Comparison of ENCODE assay signal across 9 cellular contexts in genomic region chr11:47271961-47272661, GRCh38. TPM values are rescaled to one million over a fixed set of nuclear protein-coding genes. Genes with fewer than 3 reads are reported as not detected.
DNase-seq lines count a peak whose midpoint lies in the region; ATAC-seq and TF ChIP-seq lines count a peak whose summit lies in the region.
"Had no signal": no experiment of that assay in that cellular context is flagged by ENCODE, and none has a peak within 500 bp of the region (broad histone marks: within the 10 kb centered on the region; RNA-seq: fewer than 3 reads in every experiment).

No MANE protein-coding gene starts in this region.

- ATAC-seq in CD4-positive, alpha-beta T cell (ENCODE audit: poor library complexity): no peak
- ATAC-seq in HG02970 (IDR thresholded peaks at IDR 0.05; ENCODE audit: low FRiP score, unreplicated experiment): no peak
- ATAC-seq: Panc1 had no signal

- in situ Hi-C loops in HAP-1 (cut with MboI; ENCODE audit: low sequenced_read_pairs): no loop called here

- H3K9me3 ChIP-seq in CD4-positive, alpha-beta T cell (ENCODE audit: control insufficient read depth, low read length): no peaks in the 10 kb centered on the region
- H3K9me3 ChIP-seq in SJCRH30 (replicated peaks) (no peaks in the 10 kb centered on the region), HAP-1 (no peaks in the 10 kb centered on the region)

- DNase-seq in CD4-positive, alpha-beta T cell: no peak
- DNase-seq in HFFc6: no peak
- DNase-seq in SJCRH30: peak; percentile 73 to 77
- DNase-seq in left kidney (ENCODE audit: low read depth, low spot score): peak; percentile 32
- no peak for DNase-seq in dermis blood vessel endothelial cell
- DNase-seq in NCI-H1436 treated with DMSO at 0.1 percent for 48 hours (lab: John Stamatoyannopoulos, UW): no peak
- DNase-seq in HAP-1 (ENCODE audit: low spot score in 2 of 2): no peak

- peak overlapping the region; percentile 90 for H3K4me3 Mint-ChIP-seq in CD4-positive, alpha-beta T cell
- H3K4me3 Mint-ChIP-seq in HFFc6: peak overlapping the region; percentile 83; the same call in 1 of the 2 replicates

- CTCF ChIA-PET in CD4-positive, alpha-beta T cell (lab: Charles Lee): interaction anchor here (2.0 to 3.3 kb wide), 2 partner anchors 12 to 23 kb away, joined by 8 to 10 read pairs; partner anchors contain the start of gene ACP2

- peaks cover 59% of the 10 kb centered on the region for H3K36me3 Mint-ChIP-seq in CD4-positive, alpha-beta T cell (ENCODE audit: low read depth)
- peaks cover 15% of the 10 kb centered on the region for H3K36me3 Mint-ChIP-seq in HFFc6 (ENCODE audit: low read depth)

- H3K27ac Mint-ChIP-seq in CD4-positive, alpha-beta T cell: peak overlapping the region; percentile 99
- no peak overlapping the region for H3K27ac Mint-ChIP-seq in HFFc6

- H3K36me3 ChIP-seq in SJCRH30 (peaks cover 22% of the 10 kb centered on the region), HAP-1 (replicated peaks) (peaks cover 28% of the 10 kb centered on the region)

- H3K4me1 ChIP-seq in SJCRH30 (peaks cover 21% of the 10 kb centered on the region), HAP-1 (peaks cover 19% of the 10 kb centered on the region)

- no peak overlapping the region for H3K27ac ChIP-seq in CD4-positive, alpha-beta T cell (ENCODE audit: low read depth, low read length)
- H3K27ac ChIP-seq in SJCRH30: no peak overlapping the region

- no peaks in the 10 kb centered on the region for H3K27me3 Mint-ChIP-seq in CD4-positive, alpha-beta T cell
- peaks cover 5% of the 10 kb centered on the region for H3K27me3 Mint-ChIP-seq in HFFc6 (ENCODE audit: insufficient read depth)

- no peak for TF ChIP-seq CTCF in CD4-positive, alpha-beta T cell (IDR thresholded peaks at IDR 0.05)
- TF ChIP-seq CTCF in HFFc6 (IDR thresholded peaks at IDR 0.05): no peak

- H3K4me3 ChIP-seq in SJCRH30: no peak overlapping the region
- H3K4me3 ChIP-seq in HAP-1: no peak overlapping the region

- peaks cover 58% of the 10 kb centered on the region for H3K4me1 Mint-ChIP-seq in CD4-positive, alpha-beta T cell (ENCODE audit: low read depth)
- H3K4me1 Mint-ChIP-seq in HFFc6 (ENCODE audit: low read depth): peaks cover 43% of the 10 kb centered on the region

- intact Hi-C loops in CD4-positive, alpha-beta T cell (cut with DNase I, micrococcal nuclease): loop anchor here in 1 of 2 experiments (5.0 to 10.0 kb wide), 4 partner anchors 40 to 567 kb away; partner anchors contain the start of genes ARHGAP1, KBTBD4, NDUFS3 and SLC39A13

- POLR2A ChIA-PET in CD4-positive, alpha-beta T cell (lab: Charles Lee): interaction anchor here (0.8 to 4.4 kb wide), 7 partner anchors 13 to 306 kb away, joined by 3 to 21 read pairs (median 5); partner anchors contain the start of genes ACP2, ARFGAP2, DDB2 and KBTBD4

- H3K27me3 ChIP-seq in CD4-positive, alpha-beta T cell (ENCODE audit: control insufficient read depth, insufficient read depth, low read length): no peaks in the 10 kb centered on the region
- no peaks in the 10 kb centered on the region for H3K27me3 ChIP-seq in SJCRH30
- H3K27me3 ChIP-seq in HAP-1 (ENCODE audit: low read depth): no peaks in the 10 kb centered on the region

- H3K9me3 Mint-ChIP-seq in CD4-positive, alpha-beta T cell: no peaks in the 10 kb centered on the region
- H3K9me3 Mint-ChIP-seq in HFFc6: no peaks in the 10 kb centered on the region

RNA-seq across cellular contexts. Expression of gene MADD, which starts 2.2 kb away (rescaled TPM):
- total RNA-seq in CD4-positive, alpha-beta T cell: 100 to 1,000 TPM; 161 to 178 TPM
- total RNA-seq in HFFc6 (2021; fragmentation: NEBNext Ultra II Directional; extraction: Animal tissue kit (Norgen Biotek cat#: 25700)): 10 to 100 TPM; 22.4 to 30.5 (median 25.2) TPM
- total RNA-seq in SJCRH30 (2014; rRNA removed; shearing (Covaris generic)): 28.8 and 29.0 TPM in 2 replicates
- 29.8 and 33.6 TPM in 2 replicates for total RNA-seq in dermis blood vessel endothelial cell

RNA-seq across cellular contexts. Expression of gene NR1H3, which starts 14.3 kb away (rescaled TPM):
- total RNA-seq in CD4-positive, alpha-beta T cell: 1 to 10 TPM; 1.8 to 2.3 TPM
- total RNA-seq in HFFc6 (2021; fragmentation: NEBNext Ultra II Directional; extraction: Animal tissue kit (Norgen Biotek cat#: 25700)): 10 to 100 TPM in 2 of 6 experiments, 1 to 10 TPM in 4; 5.4 to 11.2 (median 9.2) TPM
- total RNA-seq in SJCRH30 (2014; rRNA removed; shearing (Covaris generic)): 4.1 and 6.2 TPM in 2 replicates
- total RNA-seq in dermis blood vessel endothelial cell: 34.7 and 36.6 TPM in 2 replicates

RNA-seq across cellular contexts. Expression of gene ACP2, which starts 23.5 kb away (rescaled TPM):
- total RNA-seq in CD4-positive, alpha-beta T cell: 10 to 100 TPM; 16.8 to 17.2 TPM
- 10 to 100 TPM; 33.4 to 37.4 (median 36.1) TPM for total RNA-seq in HFFc6 (2021; fragmentation: NEBNext Ultra II Directional; extraction: Animal tissue kit (Norgen Biotek cat#: 25700))
- total RNA-seq in SJCRH30 (2014; rRNA removed; shearing (Covaris generic)): 26.2 and 29.6 TPM in 2 replicates
- total RNA-seq in dermis blood vessel endothelial cell: 52.6 and 64.2 TPM in 2 replicates

RNA-seq across cellular contexts. Expression of gene DDB2, which starts 57.3 kb away (rescaled TPM):
- 10 to 100 TPM; 57.3 to 57.6 TPM for total RNA-seq in CD4-positive, alpha-beta T cell
- 10 to 100 TPM; 23.6 to 38.7 (median 33.7) TPM for total RNA-seq in HFFc6 (2021; fragmentation: NEBNext Ultra II Directional; extraction: Animal tissue kit (Norgen Biotek cat#: 25700))
- 10.7 and 11.1 TPM in 2 replicates for total RNA-seq in SJCRH30 (2014; rRNA removed; shearing (Covaris generic))
- total RNA-seq in dermis blood vessel endothelial cell: 59.2 and 71.9 TPM in 2 replicates

Comparison
In these comparisons a context has a peak if more than half of its experiments do, and no peak if none do; other contexts are left out.
1. DNase-seq: peak in SJCRH30 (2 of 2) and left kidney (single experiment); none in CD4-positive, alpha-beta T cell (0 of 10), HFFc6 (single experiment), dermis blood vessel endothelial cell (single experiment), NCI-H1436 treated with DMSO at 0.1 percent for 48 hours (single experiment) and HAP-1 (0 of 2).